ENCODE assay signal across 9 cellular contexts in the genomic region with DNA sequence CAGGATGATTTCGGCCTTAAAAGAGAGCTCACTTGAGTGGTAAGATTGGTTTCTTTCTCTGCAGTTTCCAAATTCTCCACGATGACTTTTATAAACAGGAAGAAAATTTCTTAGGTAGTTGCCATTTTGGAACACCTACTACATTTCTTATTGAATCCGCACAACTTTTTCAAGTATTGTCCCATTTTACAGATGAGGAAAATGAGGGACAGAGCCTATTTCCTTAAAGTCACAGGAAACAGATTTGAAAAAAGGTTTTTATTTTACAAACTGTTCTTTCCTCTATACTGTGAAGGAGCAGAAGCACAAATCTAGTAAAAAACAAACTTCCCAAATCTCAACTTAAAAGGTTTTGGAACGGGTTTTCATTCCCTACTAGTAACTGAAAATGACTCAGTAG. TPM values are rescaled to one million over a fixed set of nuclear protein-coding genes. Genes with fewer than 3 reads are reported as not detected.
DNase-seq lines count a peak whose midpoint lies in the region; ATAC-seq and TF ChIP-seq lines count a peak whose summit lies in the region.
"Had no signal": no experiment of that assay in that cellular context is flagged by ENCODE, and none has a peak within 500 bp of the region (broad histone marks: within the 10 kb centered on the region; RNA-seq: fewer than 3 reads in every experiment).

No MANE protein-coding gene starts in this region.

- no peak for DNase-seq in CD4-positive, alpha-beta T cell
- DNase-seq in adipocyte (ENCODE audit: low read depth) = no peak
- no peak for DNase-seq in stimulated activated CD4-positive, alpha-beta T cell treated with anti-CD3 and anti-CD28 coated beads, Interleukin-2, amount 100 ng/mL, for 48 hours
- no peak for DNase-seq in A172 (ENCODE audit: low spot score)
- DNase-seq in stimulated activated CD4-positive, alpha-beta T cell treated with anti-CD3 and anti-CD28 coated beads, Interleukin-15, amount 100 ng/mL, for 24 hours = no peak
- no peak for DNase-seq in NCI-H2196 (lab: John Stamatoyannopoulos, UW; ENCODE audit: unreplicated experiment)

- H3K27me3 ChIP-seq in CD4-positive, alpha-beta T cell (ENCODE audit: control insufficient read depth, insufficient read depth, low read length) = no peaks in the 10 kb centered on the region
- H3K27me3 ChIP-seq in HUES64 (ENCODE audit: insufficient read depth, low read length) (no peaks in the 10 kb centered on the region), adipocyte (replicated peaks; ENCODE audit: control insufficient read depth, insufficient read depth, low read length) (no peaks in the 10 kb centered on the region), muscle layer of duodenum (ENCODE audit: low read depth, low read length) (no peaks in the 10 kb centered on the region)

- H3K4me3 ChIP-seq in HUES64 (ENCODE audit: low read length) (peak overlapping the region; percentile 98), adipocyte (ENCODE audit: low read length) (peak overlapping the region; percentile 100), muscle layer of duodenum (ENCODE audit: low read depth in 1 of 2, low read length in 2 of 2) (no peak overlapping the region)

- 82% methylated on average over 2 of the region's 4 CpGs for WGBS in HUES64

- POLR2A ChIA-PET in CD4-positive, alpha-beta T cell (lab: Charles Lee) = interaction anchor here (3.9 kb wide), 1 partner anchor 38 kb away, joined by 16 read pairs; no protein-coding TSS in a partner anchor

- H3K27ac Mint-ChIP-seq in CD4-positive, alpha-beta T cell = peak overlapping the region; percentile 28

- H3K4me1 ChIP-seq in HUES64 (ENCODE audit: insufficient read depth, low read length) (peaks cover 31% of the 10 kb centered on the region), adipocyte (ENCODE audit: control insufficient read depth, insufficient read depth, low read length) (peaks cover 52% of the 10 kb centered on the region), muscle layer of duodenum (ENCODE audit: control insufficient read depth in 1 of 2, insufficient read depth in 2 of 2, low read length in 2 of 2) (peaks cover 16 to 44% of the 10 kb centered on the region in 2 donors)

- peaks cover 52% of the 10 kb centered on the region for H3K36me3 ChIP-seq in HUES64 (ENCODE audit: insufficient read depth, low read length)
- H3K36me3 ChIP-seq in adipocyte (ENCODE audit: control insufficient read depth, insufficient read depth, low read length, severe bottlenecking) = peaks cover 35% of the 10 kb centered on the region
- H3K36me3 ChIP-seq in muscle layer of duodenum (ENCODE audit: control insufficient read depth in 1 of 2, insufficient read depth in 2 of 2, low read length in 2 of 2) = peaks cover 0 to 4% of the 10 kb centered on the region in 2 donors

- peaks cover 56% of the 10 kb centered on the region for H3K36me3 Mint-ChIP-seq in CD4-positive, alpha-beta T cell (ENCODE audit: low read depth)

- no peak for ATAC-seq in CD4-positive, alpha-beta T cell (ENCODE audit: poor library complexity)
- ATAC-seq: stimulated activated effector memory CD8-positive, alpha-beta T cell treated with anti-CD3 and anti-CD28 coated beads, Interleukin-12 subunit alpha, Interleukin-12 subunit beta, amount 100 ng/mL, for 72 hours had no signal

- intact Hi-C loops in CD4-positive, alpha-beta T cell (cut with DNase I, micrococcal nuclease) = loop anchor here (5.0 kb wide), 2 partner anchors 36 to 179 kb away; no protein-coding TSS in a partner anchor

- H3K27ac ChIP-seq in CD4-positive, alpha-beta T cell (ENCODE audit: low read depth, low read length) = no peak overlapping the region
- H3K27ac ChIP-seq in HUES64 (ENCODE audit: low read depth, low read length) = no peak overlapping the region
- peak overlapping the region; percentile 97 for H3K27ac ChIP-seq in muscle layer of duodenum (ENCODE audit: low read length)

- CTCF ChIA-PET in CD4-positive, alpha-beta T cell (lab: Charles Lee) = no interaction called here

- TF ChIP-seq CTCF in CD4-positive, alpha-beta T cell (IDR thresholded peaks at IDR 0.05) = no peak

- H3K9ac ChIP-seq in HUES64 (ENCODE audit: low read depth, low read length) (no peak overlapping the region), adipocyte (ENCODE audit: low read length) (peak overlapping the region; percentile 99)

- H3K4me3 Mint-ChIP-seq in CD4-positive, alpha-beta T cell = peak overlapping the region; percentile 66

- H3K9me3 ChIP-seq in CD4-positive, alpha-beta T cell (ENCODE audit: control insufficient read depth, low read length) = no peaks in the 10 kb centered on the region
- no peaks in the 10 kb centered on the region for H3K9me3 ChIP-seq in HUES64 (ENCODE audit: insufficient read depth, low read depth, low read length)
- no peaks in the 10 kb centered on the region for H3K9me3 ChIP-seq in adipocyte (ENCODE audit: control insufficient read depth, low read length)
- H3K9me3 ChIP-seq in muscle layer of duodenum (ENCODE audit: control insufficient read depth in 1 of 2, low read length in 2 of 2) = no peaks in the 10 kb centered on the region

- no peaks in the 10 kb centered on the region for H3K27me3 Mint-ChIP-seq in CD4-positive, alpha-beta T cell

- H3K4me1 Mint-ChIP-seq in CD4-positive, alpha-beta T cell (ENCODE audit: low read depth) = peaks cover 57% of the 10 kb centered on the region

- H3K9me3 Mint-ChIP-seq in CD4-positive, alpha-beta T cell = no peaks in the 10 kb centered on the region
- H3K9me3 Mint-ChIP-seq: stimulated activated effector memory CD8-positive, alpha-beta T cell treated with anti-CD3 and anti-CD28 coated beads, Interleukin-12 subunit alpha, Interleukin-12 subunit beta, amount 100 ng/mL, for 72 hours had no signal

RNA-seq across cellular contexts. Expression of a gene that starts 2.7 kb away (rescaled TPM):
- 10 to 100 TPM; 23.4 to 24.3 TPM for total RNA-seq in CD4-positive, alpha-beta T cell
- polyA plus RNA-seq in HUES64 (2013, experiment 1 of 2) = 169 TPM
- polyA plus RNA-seq in HUES64 (2013, experiment 2 of 2) = 171 TPM
- total RNA-seq in A172 (2014; rRNA removed; shearing (Covaris generic)) = 149 and 151 TPM in 2 replicates

RNA-seq across cellular contexts. Expression of a gene that starts 53.4 kb away (rescaled TPM):
- total RNA-seq in CD4-positive, alpha-beta T cell = not detected
- polyA plus RNA-seq in HUES64 (2013, experiment 1 of 2) = 7.2 TPM
- 10.3 TPM for polyA plus RNA-seq in HUES64 (2013, experiment 2 of 2)
- total RNA-seq in A172 (2014; rRNA removed; shearing (Covaris generic)) = 0.76 and 2.4 TPM in 2 replicates

RNA-seq across cellular contexts. Expression of a gene that starts 53.6 kb away (rescaled TPM):
- 10 to 100 TPM; 38.0 to 38.6 TPM for total RNA-seq in CD4-positive, alpha-beta T cell
- 203 TPM for polyA plus RNA-seq in HUES64 (2013, experiment 1 of 2)
- polyA plus RNA-seq in HUES64 (2013, experiment 2 of 2) = 252 TPM
- total RNA-seq in A172 (2014; rRNA removed; shearing (Covaris generic)) = 235 and 382 TPM in 2 replicates

Comparison
In these comparisons a context has a peak if more than half of its experiments do, and no peak if none do; other contexts are left out.
1. H3K4me3 ChIP-seq: peak in HUES64 (single experiment) and adipocyte (single experiment); none in muscle layer of duodenum (0 of 2).